Comparison of ENCODE assay signal across 17 cellular contexts in genomic region chr5:171720086-171720485, GRCh38.
DNase-seq lines count a peak whose midpoint lies in the region; TF ChIP-seq lines count a peak whose summit lies in the region.
"Had no signal": no experiment of that assay in that cellular context is flagged by ENCODE, and none has a peak within 500 bp of the region (broad histone marks: within the 10 kb centered on the region; RNA-seq: fewer than 3 reads in every experiment).

No MANE protein-coding gene starts in this region.

- H3K14ac ChIP-seq in H9 (ENCODE audit: insufficient read depth, low read length): no peak overlapping the region

- H2BK20ac ChIP-seq in H9 (ENCODE audit: low read depth, low read length, poor library complexity, severe bottlenecking): no peak overlapping the region

- H3K36me3 Mint-ChIP-seq in H9 (ENCODE audit: insufficient read depth in 1 of 3, low read depth in 3 of 3) (no peaks in the 10 kb centered on the region), osteocyte (ENCODE audit: unreplicated experiment) (no peaks in the 10 kb centered on the region)
- H3K36me3 Mint-ChIP-seq in activated CD4-positive, alpha-beta memory T cell treated with anti-CD3 and anti-CD28 coated beads for 36 hours: no peaks in the 10 kb centered on the region
- H3K36me3 Mint-ChIP-seq: CD14-positive monocyte; CD4-positive, alpha-beta memory T cell had no signal

- TF ChIP-seq POLR2A in esophagus muscularis mucosa (IDR thresholded peaks at IDR 0.05; ENCODE audit: low read depth): no peak
- TF ChIP-seq POLR2A in breast epithelium (IDR thresholded peaks at IDR 0.05): no peak

- H3K4me1 Mint-ChIP-seq in H9 (peaks cover 12 to 15% of the 10 kb centered on the region in 2 experiments), osteocyte (ENCODE audit: unreplicated experiment) (peaks cover 2% of the 10 kb centered on the region)
- H3K4me1 Mint-ChIP-seq in activated CD4-positive, alpha-beta memory T cell treated with anti-CD3 and anti-CD28 coated beads for 36 hours (ENCODE audit: low read depth): no peaks in the 10 kb centered on the region
- H3K4me1 Mint-ChIP-seq: CD4-positive, alpha-beta memory T cell had no signal

- H3K36me3 ChIP-seq in BLaER1 (no peaks in the 10 kb centered on the region), esophagus muscularis mucosa (no peaks in the 10 kb centered on the region), breast epithelium (no peaks in the 10 kb centered on the region)

- H4K91ac ChIP-seq in H9 (ENCODE audit: insufficient read length, low read depth, low read length): no peak overlapping the region

- H4K20me1 ChIP-seq in BLaER1 (no peaks in the 10 kb centered on the region), H9 (ENCODE audit: control insufficient read depth, insufficient read depth, insufficient read length) (no peaks in the 10 kb centered on the region)

- H2BK120ac ChIP-seq in H9 (ENCODE audit: low read depth, low read length, poor library complexity, severe bottlenecking): no peak overlapping the region

- no peak for TF ChIP-seq EP300 in esophagus muscularis mucosa (IDR thresholded peaks at IDR 0.05)

- no peaks in the 10 kb centered on the region for H3K79me1 ChIP-seq in H9 (ENCODE audit: insufficient read depth, low read depth, low read length, poor library complexity, severe bottlenecking)

- H3K4ac ChIP-seq in H9 (ENCODE audit: low read depth, low read length): no peak overlapping the region

- no peak overlapping the region for H2BK12ac ChIP-seq in H9 (ENCODE audit: insufficient read length, low read depth, low read length)

- H3K9me3 Mint-ChIP-seq in H9 (no peaks in the 10 kb centered on the region), osteocyte (ENCODE audit: unreplicated experiment) (peaks cover 4% of the 10 kb centered on the region)
- H3K9me3 Mint-ChIP-seq in activated CD4-positive, alpha-beta memory T cell treated with anti-CD3 and anti-CD28 coated beads for 36 hours: no peaks in the 10 kb centered on the region
- H3K9me3 Mint-ChIP-seq: GM23338, HFFc6 had no signal

- H3K27me3 Mint-ChIP-seq in H9 (ENCODE audit: low read depth) (peaks cover 13% of the 10 kb centered on the region), osteocyte (ENCODE audit: unreplicated experiment) (peaks cover 49% of the 10 kb centered on the region)
- peaks cover 26% of the 10 kb centered on the region for H3K27me3 Mint-ChIP-seq in activated CD4-positive, alpha-beta memory T cell treated with anti-CD3 and anti-CD28 coated beads for 36 hours

- H3K27ac ChIP-seq in BLaER1: 0 out of 2 replicates have a peak overlapping the region, but pooled peaks have one; percentile 71
- no peak overlapping the region for H3K27ac ChIP-seq in H9 (ENCODE audit: insufficient read length, low read depth, low read length)
- no peak overlapping the region for H3K27ac ChIP-seq in esophagus muscularis mucosa (replicated peaks in 1 of 4)
- H3K27ac ChIP-seq in breast epithelium: no peak overlapping the region

- intact Hi-C loops in esophagus muscularis mucosa (cut with DNase I): no loop called here
- intact Hi-C loops in breast epithelium (cut with DNase I; ENCODE audit: low total_unique reads): no loop called here
- intact Hi-C loops in activated CD4-positive, alpha-beta memory T cell treated with anti-CD3 and anti-CD28 coated beads for 36 hours (cut with micrococcal nuclease): no loop called here

- H3K23ac ChIP-seq in H9 (ENCODE audit: insufficient read length, low read depth, low read length): no peak overlapping the region

- no peak overlapping the region for H2AFZ ChIP-seq in H9 (ENCODE audit: low read length)
- H2AFZ ChIP-seq: GM23338 had no signal

- H4K8ac ChIP-seq in H9 (replicated peaks; ENCODE audit: insufficient read length, low read depth, low read length): no peak overlapping the region

- H3K4me2 ChIP-seq in BLaER1: peak overlapping the region; percentile 66
- no peak overlapping the region for H3K4me2 ChIP-seq in H9 (ENCODE audit: insufficient read depth, insufficient read length, low read length)
- H3K4me2 ChIP-seq: GM23338 had no signal

- H4K5ac ChIP-seq in H9 (ENCODE audit: insufficient read length, low read depth, low read length): no peak overlapping the region

- peaks cover 100% of the 10 kb centered on the region for H3K4me1 ChIP-seq in BLaER1
- H3K4me1 ChIP-seq in H9 (ENCODE audit: insufficient read depth, low read length): peaks cover 4% of the 10 kb centered on the region
- H3K4me1 ChIP-seq in esophagus muscularis mucosa: no peaks in the 10 kb centered on the region
- no peaks in the 10 kb centered on the region for H3K4me1 ChIP-seq in breast epithelium

- H2AK5ac ChIP-seq in H9 (ENCODE audit: insufficient read length, low read length): no peak overlapping the region

- H3K27me3 ChIP-seq in BLaER1 (no peaks in the 10 kb centered on the region), H9 (ENCODE audit: insufficient read depth, low read length) (no peaks in the 10 kb centered on the region), esophagus muscularis mucosa (peaks cover 0 to 22% (median 0%) of the 10 kb centered on the region in 4 donors), breast epithelium (no peaks in the 10 kb centered on the region)

- no peak for TF ChIP-seq CTCF in H9 (conservative IDR thresholded peaks at IDR 0.05)
- no peak for TF ChIP-seq CTCF in esophagus muscularis mucosa (IDR thresholded peaks at IDR 0.05)
- no peak for TF ChIP-seq CTCF in osteocyte (IDR thresholded peaks at IDR 0.05)
- no peak for TF ChIP-seq CTCF in breast epithelium (IDR thresholded peaks at IDR 0.05)

- CTCF ChIA-PET in activated CD4-positive, alpha-beta memory T cell treated with anti-CD3 and anti-CD28 coated beads for 36 hours (lab: Charles Lee): no interaction called here

- POLR2A ChIA-PET in activated CD4-positive, alpha-beta memory T cell treated with anti-CD3 and anti-CD28 coated beads for 36 hours (lab: Charles Lee): no interaction called here

- no peak overlapping the region for H2BK15ac ChIP-seq in H9 (ENCODE audit: low read depth, low read length)

- no peak overlapping the region for H3K4me3 Mint-ChIP-seq in H9
- H3K4me3 Mint-ChIP-seq in osteocyte (ENCODE audit: unreplicated experiment): no peak overlapping the region
- no peak overlapping the region for H3K4me3 Mint-ChIP-seq in activated CD4-positive, alpha-beta memory T cell treated with anti-CD3 and anti-CD28 coated beads for 36 hours
- H3K4me3 Mint-ChIP-seq: CD14-positive monocyte; CD4-positive, alpha-beta memory T cell; GM23338; HFFc6 had no signal

- no peak overlapping the region for H2BK5ac ChIP-seq in H9 (ENCODE audit: insufficient read length, low read length)

- H3K56ac ChIP-seq in H9 (ENCODE audit: insufficient read length, low read depth, low read length): no peak overlapping the region

- no peak overlapping the region for H3K18ac ChIP-seq in H9 (ENCODE audit: insufficient read length, low read depth, low read length)

- H3T11ph ChIP-seq in H9 (ENCODE audit: low read length): no peak overlapping the region

- no peak overlapping the region for H3K27ac Mint-ChIP-seq in H9
- no peak overlapping the region for H3K27ac Mint-ChIP-seq in osteocyte (ENCODE audit: unreplicated experiment)
- H3K27ac Mint-ChIP-seq in activated CD4-positive, alpha-beta memory T cell treated with anti-CD3 and anti-CD28 coated beads for 36 hours: no peak overlapping the region
- H3K27ac Mint-ChIP-seq: CD14-positive monocyte; CD4-positive, alpha-beta memory T cell; GM23338; HFFc6 had no signal

- H3K9ac ChIP-seq in BLaER1: no peak overlapping the region
- H3K9ac ChIP-seq in H9 (ENCODE audit: extremely low read depth, insufficient read length, low read length): no peak overlapping the region

- no CpG with 5 or more reads among the region's 6 CpGs for WGBS in H9 (ENCODE audit: extremely low coverage, insufficient read length, low lambda C conversion rate)
- WGBS in esophagus muscularis mucosa: 93% methylated on average over 4 of the region's 6 CpGs

- no peaks in the 10 kb centered on the region for H3K23me2 ChIP-seq in H9 (ENCODE audit: insufficient read length, low read depth, low read length, poor library complexity, severe bottlenecking)

- H3K79me2 ChIP-seq in H9 (ENCODE audit: insufficient read depth, low read length): no peaks in the 10 kb centered on the region

- H3K4me3 ChIP-seq in BLaER1 (no peak overlapping the region), esophagus muscularis mucosa (no peak overlapping the region), breast epithelium (no peak overlapping the region)
- H3K4me3 ChIP-seq: GM23338 had no signal

- peak; percentile 5 for DNase-seq in H9
- DNase-seq in esophagus muscularis mucosa (ENCODE audit: extremely low spot score): peak; percentile 70
- peak; percentile 53 for DNase-seq in osteocyte (ENCODE audit: extremely low spot score, unreplicated experiment)
- no peak for DNase-seq in SKM-1 (lab: John Stamatoyannopoulos, UW; ENCODE audit: unreplicated experiment)
- DNase-seq in stimulated activated CD4-positive, alpha-beta T cell treated with anti-CD3 and anti-CD28 coated beads, Interleukin-15, amount 100 ng/mL, for 24 hours: no peak
- DNase-seq in breast epithelium (ENCODE audit: low spot score in 2 of 2): no peak
- no peak for DNase-seq in activated CD4-positive, alpha-beta memory T cell treated with anti-CD3 and anti-CD28 coated beads for 36 hours
- DNase-seq: ACHN; CD4-positive, alpha-beta memory T cell; DMS153; DMS79; GDM1; HFFc6; IMR-90 had no signal

- H3K9me3 ChIP-seq in BLaER1: peaks cover 24% of the 10 kb centered on the region
- H3K9me3 ChIP-seq in H9 (ENCODE audit: control insufficient read depth, low read depth, low read length): no peaks in the 10 kb centered on the region
- peaks cover 0 to 6% (median 0%) of the 10 kb centered on the region in 4 donors for H3K9me3 ChIP-seq in esophagus muscularis mucosa
- peaks cover 0 to 5% of the 10 kb centered on the region in 2 donors for H3K9me3 ChIP-seq in breast epithelium

Comparison
In these comparisons a context has a peak if more than half of its experiments do, and no peak if none do; other contexts are left out.
1. DNase-seq: peak in H9 (single experiment), esophagus muscularis mucosa (single experiment) and osteocyte (single experiment); none in SKM-1 (single experiment), stimulated activated CD4-positive, alpha-beta T cell treated with anti-CD3 and anti-CD28 coated beads, Interleukin-15, amount 100 ng/mL, for 24 hours (single experiment), breast epithelium (0 of 2) and activated CD4-positive, alpha-beta memory T cell treated with anti-CD3 and anti-CD28 coated beads for 36 hours (single experiment).